In the genomic region with DNA sequence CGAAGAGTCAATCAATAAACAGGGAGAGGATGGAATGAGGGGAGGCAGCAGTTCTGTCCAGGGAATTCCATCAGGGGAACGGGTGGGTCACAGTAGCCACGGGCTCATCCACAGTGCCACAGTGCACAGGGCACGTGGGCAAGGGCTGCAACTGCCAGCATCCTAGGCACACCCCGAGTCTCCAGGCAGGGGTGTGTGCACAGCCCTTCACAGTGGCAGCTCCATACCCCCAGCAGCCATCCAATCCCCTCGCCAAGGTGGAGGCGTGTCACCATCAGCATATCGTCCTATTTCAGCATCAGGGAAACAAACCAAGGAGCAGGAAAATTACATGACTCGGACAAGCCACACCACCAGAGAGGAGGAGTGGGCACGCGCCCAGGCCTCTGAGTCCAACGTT, we compare ENCODE assay signal across 24 cellular contexts.
DNase-seq lines count a peak whose midpoint lies in the region; ATAC-seq and TF ChIP-seq lines count a peak whose summit lies in the region.
"Had no signal": no experiment of that assay in that cellular context is flagged by ENCODE, and none has a peak within 500 bp of the region (broad histone marks: within the 10 kb centered on the region; RNA-seq: fewer than 3 reads in every experiment).

No MANE protein-coding gene starts in this region.

- H3K9me3 Mint-ChIP-seq in HFFc6 (no peaks in the 10 kb centered on the region), WTC11 (no peaks in the 10 kb centered on the region)
- no peaks in the 10 kb centered on the region for H3K9me3 Mint-ChIP-seq in activated T-helper 2 cell treated with anti-CD3 and anti-CD28 coated beads, Interferon-gamma antibody, Interleukin-2, Interleukin-4, amounts not matched to agents 10 μg/mL and 5 μg/mL and 100 μg/mL, durations not matched to agents 14 hours and 24 hours and 36 hours
- H3K9me3 Mint-ChIP-seq: CD4-positive, alpha-beta T cell; CD8-positive, alpha-beta memory T cell; GM23338; H9 had no signal

- POLR2A ChIA-PET in WTC11 (lab: Charles Lee) = no interaction called here

- intact Hi-C loops in Right ventricle myocardium inferior (cut with DNase I) (no loop called here), left ventricle myocardium inferior (cut with micrococcal nuclease) (no loop called here)
- intact Hi-C loops in activated T-helper 2 cell treated with anti-CD3 and anti-CD28 coated beads, Interferon-gamma antibody, Interleukin-2, Interleukin-4, amounts not matched to agents 10 μg/mL and 5 μg/mL and 100 μg/mL, durations not matched to agents 14 hours and 24 hours and 36 hours (cut with micrococcal nuclease) = no loop called here

- DNase-seq in Right ventricle myocardium inferior (ENCODE audit: missing footprints) (peak; percentile 15), left ventricle myocardium inferior (no peak), HFFc6 (no peak), WTC11 (ENCODE audit: low spot score) (no peak), neuronal stem cell (ENCODE audit: low spot score) (no peak), NCI-H1048 (lab: John Stamatoyannopoulos, UW) (no peak)
- DNase-seq in activated T-helper 2 cell treated with anti-CD3 and anti-CD28 coated beads, Interferon-gamma antibody, Interleukin-2, Interleukin-4, amounts not matched to agents 10 μg/mL and 5 μg/mL and 100 μg/mL, durations not matched to agents 14 hours and 24 hours and 36 hours (ENCODE audit: low spot score) = no peak
- DNase-seq: 8988T; ACHN; AML-193; BE2C; CD4-positive, alpha-beta T cell; DMS 273 treated with DMSO at 0.1 percent for 48 hours; DMS79; GDM1; H9 had no signal

- no peaks in the 10 kb centered on the region for H3K4me1 ChIP-seq in left ventricle myocardium inferior
- H3K4me1 ChIP-seq in neuronal stem cell (ENCODE audit: control insufficient read depth in 2 of 2, insufficient read depth in 1 of 2, low read depth in 1 of 2, low read length in 2 of 2) = peaks cover 0 to 2% of the 10 kb centered on the region in 2 donors
- H3K4me1 ChIP-seq: A549, BE2C had no signal

- no peak overlapping the region for H4K91ac ChIP-seq in neuronal stem cell (ENCODE audit: low read depth, low read length, poor library complexity)

- peak overlapping the region; percentile 25 for H3K18ac ChIP-seq in neuronal stem cell (ENCODE audit: low read length)

- no peak overlapping the region for H3K4me3 Mint-ChIP-seq in HFFc6
- no peak overlapping the region for H3K4me3 Mint-ChIP-seq in WTC11
- no peak overlapping the region for H3K4me3 Mint-ChIP-seq in activated T-helper 2 cell treated with anti-CD3 and anti-CD28 coated beads, Interferon-gamma antibody, Interleukin-2, Interleukin-4, amounts not matched to agents 10 μg/mL and 5 μg/mL and 100 μg/mL, durations not matched to agents 14 hours and 24 hours and 36 hours (ENCODE audit: low read depth)
- H3K4me3 Mint-ChIP-seq: CD14-positive monocyte; CD4-positive, alpha-beta T cell; CD8-positive, alpha-beta memory T cell; GM23338; H9 had no signal

- H3K27me3 Mint-ChIP-seq in HFFc6 (ENCODE audit: insufficient read depth) (peaks cover 3% of the 10 kb centered on the region), WTC11 (ENCODE audit: low read depth) (no peaks in the 10 kb centered on the region)
- H3K27me3 Mint-ChIP-seq in activated T-helper 2 cell treated with anti-CD3 and anti-CD28 coated beads, Interferon-gamma antibody, Interleukin-2, Interleukin-4, amounts not matched to agents 10 μg/mL and 5 μg/mL and 100 μg/mL, durations not matched to agents 14 hours and 24 hours and 36 hours (ENCODE audit: low read depth) = no peaks in the 10 kb centered on the region
- H3K27me3 Mint-ChIP-seq: CD4-positive, alpha-beta T cell had no signal

- no CpG with 5 or more reads among the region's 12 CpGs for WGBS in neuronal stem cell (ENCODE audit: extremely low coverage in 2 of 2, insufficient read length in 2 of 2, insufficient replicate concordance in 1 of 2), 2 donors

- H4K8ac ChIP-seq in neuronal stem cell (ENCODE audit: low read depth, low read length) = no peak overlapping the region

- H3K23ac ChIP-seq in neuronal stem cell (ENCODE audit: low read depth, low read length, poor library complexity) = no peak overlapping the region

- TF ChIP-seq CTCF in left ventricle myocardium inferior (IDR thresholded peaks at IDR 0.05; ENCODE audit: borderline replicate concordance) (no peak), HFFc6 (IDR thresholded peaks at IDR 0.05) (no peak), WTC11 (IDR thresholded peaks at IDR 0.05) (no peak)

- no peak overlapping the region for H3K14ac ChIP-seq in neuronal stem cell (ENCODE audit: low read length)

- H3K9me3 ChIP-seq in left ventricle myocardium inferior (replicated peaks) (no peaks in the 10 kb centered on the region), neuronal stem cell (replicated peaks in 1 of 2; ENCODE audit: control insufficient read depth in 2 of 2, insufficient read depth in 1 of 2, low read depth in 1 of 2, low read length in 2 of 2) (no peaks in the 10 kb centered on the region)
- H3K9me3 ChIP-seq: BE2C; BLaER1 treated with 17β-estradiol and CSF1 and Interleukin-3, amounts not matched to agents 10 nM and 100 nM had no signal

- no peaks in the 10 kb centered on the region for H3K79me1 ChIP-seq in neuronal stem cell (ENCODE audit: low read depth, low read length)

- H2BK5ac ChIP-seq in neuronal stem cell (ENCODE audit: low read length) = no peak overlapping the region

- H3K9ac ChIP-seq in neuronal stem cell (ENCODE audit: low read depth, low read length, poor library complexity) = no peak overlapping the region
- H3K9ac ChIP-seq: BLaER1 treated with 17β-estradiol and CSF1 and Interleukin-3, amounts not matched to agents 10 nM and 100 nM had no signal

- H3K27ac ChIP-seq in left ventricle myocardium inferior (replicated peaks) (no peak overlapping the region), neuronal stem cell (replicated peaks; ENCODE audit: low read length) (no peak overlapping the region)
- H3K27ac ChIP-seq: A549; BLaER1 treated with 17β-estradiol and CSF1 and Interleukin-3, amounts not matched to agents 10 nM and 100 nM had no signal

- no peak overlapping the region for H2AFZ ChIP-seq in neuronal stem cell (ENCODE audit: low read length)
- H2AFZ ChIP-seq: GM23338 had no signal

- H3K4me3 ChIP-seq in left ventricle myocardium inferior = no peak overlapping the region
- H3K4me3 ChIP-seq in neuronal stem cell (ENCODE audit: low read length in 2 of 2) = no peak overlapping the region
- H3K4me3 ChIP-seq: A549; BLaER1 treated with 17β-estradiol and CSF1 and Interleukin-3, amounts not matched to agents 10 nM and 100 nM; GM12878; GM23338 had no signal

- no peaks in the 10 kb centered on the region for H3K36me3 ChIP-seq in left ventricle myocardium inferior
- H3K36me3 ChIP-seq in neuronal stem cell (replicated peaks in 1 of 2; ENCODE audit: control insufficient read depth in 2 of 2, insufficient read depth in 2 of 2, low read length in 2 of 2) = no peaks in the 10 kb centered on the region
- H3K36me3 ChIP-seq: BE2C; BLaER1 treated with 17β-estradiol and CSF1 and Interleukin-3, amounts not matched to agents 10 nM and 100 nM had no signal

- CTCF ChIA-PET in WTC11 (lab: Charles Lee) = no interaction called here

- H2AK5ac ChIP-seq in neuronal stem cell (ENCODE audit: low read depth, low read length) = no peak overlapping the region

- H3K36me3 Mint-ChIP-seq in HFFc6 (ENCODE audit: low read depth) (0 out of 2 replicates have a peak, but pooled peaks cover 4% of the 10 kb centered on the region), WTC11 (no peaks in the 10 kb centered on the region)
- no peaks in the 10 kb centered on the region for H3K36me3 Mint-ChIP-seq in activated T-helper 2 cell treated with anti-CD3 and anti-CD28 coated beads, Interferon-gamma antibody, Interleukin-2, Interleukin-4, amounts not matched to agents 10 μg/mL and 5 μg/mL and 100 μg/mL, durations not matched to agents 14 hours and 24 hours and 36 hours (ENCODE audit: low read depth)
- H3K36me3 Mint-ChIP-seq: CD14-positive monocyte; CD8-positive, alpha-beta memory T cell had no signal

- H2BK12ac ChIP-seq in neuronal stem cell (ENCODE audit: low read length) = no peak overlapping the region

- H3K27ac Mint-ChIP-seq in HFFc6 (peak overlapping the region; percentile 32), WTC11 (peak overlapping the region; percentile 32; the same call in 1 of the 2 replicates)
- H3K27ac Mint-ChIP-seq in activated T-helper 2 cell treated with anti-CD3 and anti-CD28 coated beads, Interferon-gamma antibody, Interleukin-2, Interleukin-4, amounts not matched to agents 10 μg/mL and 5 μg/mL and 100 μg/mL, durations not matched to agents 14 hours and 24 hours and 36 hours = no peak overlapping the region
- H3K27ac Mint-ChIP-seq: CD4-positive, alpha-beta T cell; CD8-positive, alpha-beta memory T cell had no signal

- H2BK120ac ChIP-seq in neuronal stem cell (ENCODE audit: low read depth, low read length) = no peak overlapping the region

- ATAC-seq in Right ventricle myocardium inferior (no peak), WTC11 (no peak), HG03280 (IDR thresholded peaks at IDR 0.05; ENCODE audit: unreplicated experiment) (no peak)
- ATAC-seq: A549, GM12878, GM23338, HCT116 had no signal

- peaks cover 42% of the 10 kb centered on the region for H3K4me1 Mint-ChIP-seq in HFFc6 (ENCODE audit: low read depth)
- peaks cover 4% of the 10 kb centered on the region; the same call in 1 of the 2 replicates for H3K4me1 Mint-ChIP-seq in WTC11
- H3K4me1 Mint-ChIP-seq in activated T-helper 2 cell treated with anti-CD3 and anti-CD28 coated beads, Interferon-gamma antibody, Interleukin-2, Interleukin-4, amounts not matched to agents 10 μg/mL and 5 μg/mL and 100 μg/mL, durations not matched to agents 14 hours and 24 hours and 36 hours (ENCODE audit: low read depth) = no peaks in the 10 kb centered on the region
- H3K4me1 Mint-ChIP-seq: CD14-positive monocyte; CD8-positive, alpha-beta memory T cell had no signal

- H3K4ac ChIP-seq in neuronal stem cell (ENCODE audit: low read length) = no peak overlapping the region

- no peak overlapping the region for H2BK15ac ChIP-seq in neuronal stem cell (ENCODE audit: low read length)

- no peak overlapping the region for H3K4me2 ChIP-seq in neuronal stem cell (ENCODE audit: insufficient read depth, low read length, poor library complexity, severe bottlenecking)
- H3K4me2 ChIP-seq: A549; BLaER1 treated with 17β-estradiol and CSF1 and Interleukin-3, amounts not matched to agents 10 nM and 100 nM; GM23338 had no signal

- H3K27me3 ChIP-seq in left ventricle myocardium inferior (ENCODE audit: low read depth) (peaks cover 44% of the 10 kb centered on the region), neuronal stem cell (ENCODE audit: control insufficient read depth in 3 of 3, insufficient read depth in 3 of 3, low read depth in 1 of 3, low read length in 3 of 3) (no peaks in the 10 kb centered on the region)
- H3K27me3 ChIP-seq: BE2C; BLaER1 treated with 17β-estradiol and CSF1 and Interleukin-3, amounts not matched to agents 10 nM and 100 nM had no signal

TF ChIP-seq in WTC11, 78 proteins besides CTCF, POLR2A, EP300 and RAD21 (continues in another document):
- TF ChIP-seq, protein P1, sequence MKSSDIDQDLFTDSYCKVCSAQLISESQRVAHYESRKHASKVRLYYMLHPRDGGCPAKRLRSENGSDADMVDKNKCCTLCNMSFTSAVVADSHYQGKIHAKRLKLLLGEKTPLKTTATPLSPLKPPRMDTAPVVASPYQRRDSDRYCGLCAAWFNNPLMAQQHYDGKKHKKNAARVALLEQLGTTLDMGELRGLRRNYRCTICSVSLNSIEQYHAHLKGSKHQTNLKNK (CRISPR knock-in tag; IDR thresholded peaks at IDR 0.05) = no peak
- no peak for TF ChIP-seq ZNF317 (CRISPR knock-in tag; IDR thresholded peaks at IDR 0.05; ENCODE audit: borderline replicate concordance, low read depth)
